1 cellular context compared by ENCODE assay signal in genomic region chr19:35978271-35978670, GRCh38.
TF ChIP-seq lines count a peak whose summit lies in the region.

No MANE protein-coding gene starts in this region.

TF ChIP-seq in H1, 55 proteins besides CTCF, POLR2A, EP300 and RAD21:
- TF ChIP-seq, protein P1, sequence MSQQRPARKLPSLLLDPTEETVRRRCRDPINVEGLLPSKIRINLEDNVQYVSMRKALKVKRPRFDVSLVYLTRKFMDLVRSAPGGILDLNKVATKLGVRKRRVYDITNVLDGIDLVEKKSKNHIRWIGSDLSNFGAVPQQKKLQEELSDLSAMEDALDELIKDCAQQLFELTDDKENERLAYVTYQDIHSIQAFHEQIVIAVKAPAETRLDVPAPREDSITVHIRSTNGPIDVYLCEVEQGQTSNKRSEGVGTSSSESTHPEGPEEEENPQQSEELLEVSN (IDR thresholded peaks at IDR 0.05), result no peak
- TF ChIP-seq RFX5 (IDR thresholded peaks at IDR 0.05; ENCODE audit: borderline replicate concordance, low read depth, low read length), result no peak
- TF ChIP-seq SIRT6 (IDR thresholded peaks at IDR 0.05; ENCODE audit: low read length), result no peak
- TF ChIP-seq, protein P2, sequence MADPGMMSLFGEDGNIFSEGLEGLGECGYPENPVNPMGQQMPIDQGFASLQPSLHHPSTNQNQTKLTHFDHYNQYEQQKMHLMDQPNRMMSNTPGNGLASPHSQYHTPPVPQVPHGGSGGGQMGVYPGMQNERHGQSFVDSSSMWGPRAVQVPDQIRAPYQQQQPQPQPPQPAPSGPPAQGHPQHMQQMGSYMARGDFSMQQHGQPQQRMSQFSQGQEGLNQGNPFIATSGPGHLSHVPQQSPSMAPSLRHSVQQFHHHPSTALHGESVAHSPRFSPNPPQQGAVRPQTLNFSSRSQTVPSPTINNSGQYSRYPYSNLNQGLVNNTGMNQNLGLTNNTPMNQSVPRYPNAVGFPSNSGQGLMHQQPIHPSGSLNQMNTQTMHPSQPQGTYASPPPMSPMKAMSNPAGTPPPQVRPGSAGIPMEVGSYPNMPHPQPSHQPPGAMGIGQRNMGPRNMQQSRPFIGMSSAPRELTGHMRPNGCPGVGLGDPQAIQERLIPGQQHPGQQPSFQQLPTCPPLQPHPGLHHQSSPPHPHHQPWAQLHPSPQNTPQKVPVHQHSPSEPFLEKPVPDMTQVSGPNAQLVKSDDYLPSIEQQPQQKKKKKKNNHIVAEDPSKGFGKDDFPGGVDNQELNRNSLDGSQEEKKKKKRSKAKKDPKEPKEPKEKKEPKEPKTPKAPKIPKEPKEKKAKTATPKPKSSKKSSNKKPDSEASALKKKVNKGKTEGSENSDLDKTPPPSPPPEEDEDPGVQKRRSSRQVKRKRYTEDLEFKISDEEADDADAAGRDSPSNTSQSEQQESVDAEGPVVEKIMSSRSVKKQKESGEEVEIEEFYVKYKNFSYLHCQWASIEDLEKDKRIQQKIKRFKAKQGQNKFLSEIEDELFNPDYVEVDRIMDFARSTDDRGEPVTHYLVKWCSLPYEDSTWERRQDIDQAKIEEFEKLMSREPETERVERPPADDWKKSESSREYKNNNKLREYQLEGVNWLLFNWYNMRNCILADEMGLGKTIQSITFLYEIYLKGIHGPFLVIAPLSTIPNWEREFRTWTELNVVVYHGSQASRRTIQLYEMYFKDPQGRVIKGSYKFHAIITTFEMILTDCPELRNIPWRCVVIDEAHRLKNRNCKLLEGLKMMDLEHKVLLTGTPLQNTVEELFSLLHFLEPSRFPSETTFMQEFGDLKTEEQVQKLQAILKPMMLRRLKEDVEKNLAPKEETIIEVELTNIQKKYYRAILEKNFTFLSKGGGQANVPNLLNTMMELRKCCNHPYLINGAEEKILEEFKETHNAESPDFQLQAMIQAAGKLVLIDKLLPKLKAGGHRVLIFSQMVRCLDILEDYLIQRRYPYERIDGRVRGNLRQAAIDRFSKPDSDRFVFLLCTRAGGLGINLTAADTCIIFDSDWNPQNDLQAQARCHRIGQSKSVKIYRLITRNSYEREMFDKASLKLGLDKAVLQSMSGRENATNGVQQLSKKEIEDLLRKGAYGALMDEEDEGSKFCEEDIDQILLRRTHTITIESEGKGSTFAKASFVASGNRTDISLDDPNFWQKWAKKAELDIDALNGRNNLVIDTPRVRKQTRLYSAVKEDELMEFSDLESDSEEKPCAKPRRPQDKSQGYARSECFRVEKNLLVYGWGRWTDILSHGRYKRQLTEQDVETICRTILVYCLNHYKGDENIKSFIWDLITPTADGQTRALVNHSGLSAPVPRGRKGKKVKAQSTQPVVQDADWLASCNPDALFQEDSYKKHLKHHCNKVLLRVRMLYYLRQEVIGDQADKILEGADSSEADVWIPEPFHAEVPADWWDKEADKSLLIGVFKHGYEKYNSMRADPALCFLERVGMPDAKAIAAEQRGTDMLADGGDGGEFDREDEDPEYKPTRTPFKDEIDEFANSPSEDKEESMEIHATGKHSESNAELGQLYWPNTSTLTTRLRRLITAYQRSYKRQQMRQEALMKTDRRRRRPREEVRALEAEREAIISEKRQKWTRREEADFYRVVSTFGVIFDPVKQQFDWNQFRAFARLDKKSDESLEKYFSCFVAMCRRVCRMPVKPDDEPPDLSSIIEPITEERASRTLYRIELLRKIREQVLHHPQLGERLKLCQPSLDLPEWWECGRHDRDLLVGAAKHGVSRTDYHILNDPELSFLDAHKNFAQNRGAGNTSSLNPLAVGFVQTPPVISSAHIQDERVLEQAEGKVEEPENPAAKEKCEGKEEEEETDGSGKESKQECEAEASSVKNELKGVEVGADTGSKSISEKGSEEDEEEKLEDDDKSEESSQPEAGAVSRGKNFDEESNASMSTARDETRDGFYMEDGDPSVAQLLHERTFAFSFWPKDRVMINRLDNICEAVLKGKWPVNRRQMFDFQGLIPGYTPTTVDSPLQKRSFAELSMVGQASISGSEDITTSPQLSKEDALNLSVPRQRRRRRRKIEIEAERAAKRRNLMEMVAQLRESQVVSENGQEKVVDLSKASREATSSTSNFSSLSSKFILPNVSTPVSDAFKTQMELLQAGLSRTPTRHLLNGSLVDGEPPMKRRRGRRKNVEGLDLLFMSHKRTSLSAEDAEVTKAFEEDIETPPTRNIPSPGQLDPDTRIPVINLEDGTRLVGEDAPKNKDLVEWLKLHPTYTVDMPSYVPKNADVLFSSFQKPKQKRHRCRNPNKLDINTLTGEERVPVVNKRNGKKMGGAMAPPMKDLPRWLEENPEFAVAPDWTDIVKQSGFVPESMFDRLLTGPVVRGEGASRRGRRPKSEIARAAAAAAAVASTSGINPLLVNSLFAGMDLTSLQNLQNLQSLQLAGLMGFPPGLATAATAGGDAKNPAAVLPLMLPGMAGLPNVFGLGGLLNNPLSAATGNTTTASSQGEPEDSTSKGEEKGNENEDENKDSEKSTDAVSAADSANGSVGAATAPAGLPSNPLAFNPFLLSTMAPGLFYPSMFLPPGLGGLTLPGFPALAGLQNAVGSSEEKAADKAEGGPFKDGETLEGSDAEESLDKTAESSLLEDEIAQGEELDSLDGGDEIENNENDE (IDR thresholded peaks at IDR 0.05; ENCODE audit: insufficient replicate concordance, low read length), result no peak
- TF ChIP-seq TAF7 (optimal IDR thresholded peaks at IDR 0.05; ENCODE audit: borderline replicate concordance, low read depth, low read length), result no peak
- no peak for TF ChIP-seq SP1 (IDR thresholded peaks at IDR 0.05; ENCODE audit: low read depth, low read length)
- TF ChIP-seq PHF8 (conservative IDR thresholded peaks at IDR 0.05; ENCODE audit: low read depth, low read length), result no peak
- TF ChIP-seq TBP (IDR thresholded peaks at IDR 0.05; ENCODE audit: low read depth, low read length), result no peak
- TF ChIP-seq KDM4A (IDR thresholded peaks at IDR 0.05; ENCODE audit: low read depth, low read length, severe bottlenecking), result no peak
- TF ChIP-seq TEAD4 (IDR thresholded peaks at IDR 0.05; ENCODE audit: low read depth, low read length), result no peak
- TF ChIP-seq, protein P3, sequence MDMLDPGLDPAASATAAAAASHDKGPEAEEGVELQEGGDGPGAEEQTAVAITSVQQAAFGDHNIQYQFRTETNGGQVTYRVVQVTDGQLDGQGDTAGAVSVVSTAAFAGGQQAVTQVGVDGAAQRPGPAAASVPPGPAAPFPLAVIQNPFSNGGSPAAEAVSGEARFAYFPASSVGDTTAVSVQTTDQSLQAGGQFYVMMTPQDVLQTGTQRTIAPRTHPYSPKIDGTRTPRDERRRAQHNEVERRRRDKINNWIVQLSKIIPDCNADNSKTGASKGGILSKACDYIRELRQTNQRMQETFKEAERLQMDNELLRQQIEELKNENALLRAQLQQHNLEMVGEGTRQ (IDR thresholded peaks at IDR 0.05; ENCODE audit: low read length), result no peak
- no peak for TF ChIP-seq SAP30 (IDR thresholded peaks at IDR 0.05; ENCODE audit: insufficient read depth, insufficient replicate concordance, low read length)
- TF ChIP-seq, protein P4, sequence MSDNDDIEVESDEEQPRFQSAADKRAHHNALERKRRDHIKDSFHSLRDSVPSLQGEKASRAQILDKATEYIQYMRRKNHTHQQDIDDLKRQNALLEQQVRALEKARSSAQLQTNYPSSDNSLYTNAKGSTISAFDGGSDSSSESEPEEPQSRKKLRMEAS (IDR thresholded peaks at IDR 0.05), result no peak
- TF ChIP-seq CHD1 (IDR thresholded peaks at IDR 0.05; ENCODE audit: low read depth, low read length), result no peak
- no peak for TF ChIP-seq CHD2 (IDR thresholded peaks at IDR 0.05; ENCODE audit: low read length)
- TF ChIP-seq BACH1 (IDR thresholded peaks at IDR 0.05; ENCODE audit: low read length), result no peak
